Comparison of ENCODE assay signal across 25 cellular contexts in genomic region chr2:230842473-230842872, GRCh38. TPM values are rescaled to one million over a fixed set of nuclear protein-coding genes. Genes with fewer than 3 reads are reported as not detected.
DNase-seq lines count a peak whose midpoint lies in the region; ATAC-seq and TF ChIP-seq lines count a peak whose summit lies in the region.
"Had no signal": no experiment of that assay in that cellular context is flagged by ENCODE, and none has a peak within 500 bp of the region (broad histone marks: within the 10 kb centered on the region; RNA-seq: fewer than 3 reads in every experiment).

No MANE protein-coding gene starts in this region.

- H3K27ac Mint-ChIP-seq in osteocyte (ENCODE audit: unreplicated experiment): no peak overlapping the region
- H3K27ac Mint-ChIP-seq: activated CD8-positive, alpha-beta T cell treated with anti-CD3 and anti-CD28 coated beads for 36 hours; activated naive CD8-positive, alpha-beta T cell; dendritic cell treated with granulocyte-macrophage colony-stimulating factor and Interleukin-4, amounts not matched to agents 40 ng/mL and 50 ng/mL, for 4 days; endodermal cell; nephron progenitor cell; stimulated activated memory B cell treated with anti-CD40 and anti-IgM and Interleukin-4, amounts not matched to agents 10 μg/mL and 1 μg/mL and 100 μg/mL, for 72 hours had no signal

- no peaks in the 10 kb centered on the region for H3K36me3 Mint-ChIP-seq in osteocyte (ENCODE audit: unreplicated experiment)
- H3K36me3 Mint-ChIP-seq: stimulated activated memory B cell treated with anti-CD40 and anti-IgM and Interleukin-4, amounts not matched to agents 10 μg/mL and 1 μg/mL and 100 μg/mL, for 72 hours had no signal

- H3K4me3 Mint-ChIP-seq in osteocyte (ENCODE audit: unreplicated experiment): no peak overlapping the region
- H3K4me3 Mint-ChIP-seq: activated CD8-positive, alpha-beta T cell treated with anti-CD3 and anti-CD28 coated beads for 36 hours; activated naive CD8-positive, alpha-beta T cell; dendritic cell treated with granulocyte-macrophage colony-stimulating factor and Interleukin-4, amounts not matched to agents 40 ng/mL and 50 ng/mL, for 4 days; endodermal cell; nephron progenitor cell; stimulated activated memory B cell treated with anti-CD40 and anti-IgM and Interleukin-4, amounts not matched to agents 10 μg/mL and 1 μg/mL and 100 μg/mL, for 72 hours; T-helper 1 cell treated with Interleukin-12 subunit alpha and Interleukin-12 subunit beta and Interleukin-4 antibody, amounts not matched to agents 30 μg/mL and 1 μg/mL, for 36 hours had no signal

- H3K9me3 Mint-ChIP-seq in osteocyte (ENCODE audit: unreplicated experiment): peaks cover 5% of the 10 kb centered on the region

- TF ChIP-seq CTCF in fibroblast of mammary gland (conservative IDR thresholded peaks at IDR 0.05; ENCODE audit: control insufficient read depth, insufficient read depth, low read depth, low read length) (no peak), osteocyte (IDR thresholded peaks at IDR 0.05) (no peak)

- H3K27me3 Mint-ChIP-seq in osteocyte (ENCODE audit: unreplicated experiment): peaks cover 39% of the 10 kb centered on the region
- H3K27me3 Mint-ChIP-seq: activated naive CD8-positive, alpha-beta T cell had no signal

- ATAC-seq in HG03469 (IDR thresholded peaks at IDR 0.05; ENCODE audit: unreplicated experiment): no peak
- ATAC-seq: activated CD8-positive, alpha-beta T cell treated with anti-CD3 and anti-CD28 coated beads for 36 hours; stimulated activated memory B cell treated with anti-CD40 and anti-IgM and Interleukin-4, amounts not matched to agents 10 μg/mL and 1 μg/mL and 100 μg/mL, for 72 hours had no signal

- H3K4me3 ChIP-seq in fibroblast of mammary gland (ENCODE audit: control insufficient read depth, low read depth, low read length): no peak overlapping the region
- H3K4me3 ChIP-seq: right atrium auricular region, SK-N-MC had no signal

- DNase-seq in HT1080 (ENCODE audit: low read depth) (peak; percentile 65), NCI-H524 treated with DMSO at 0.1 percent for 48 hours (lab: John Stamatoyannopoulos, UW) (peak; percentile 23), fibroblast of mammary gland (ENCODE audit: low read depth) (peak; percentile 14), osteocyte (ENCODE audit: extremely low spot score, unreplicated experiment) (peak; percentile 25), MV-4-11 (lab: John Stamatoyannopoulos, UW) (no peak), activated gamma-delta T cell treated with Interleukin-2 at 50 U/mL for 16 hours (no peak)
- DNase-seq: activated CD4-positive, CD25-positive, alpha-beta regulatory T cell treated with anti-CD3 and anti-CD28 coated beads, Interleukin-2, amount 50 U/mL, for 72 hours; activated CD8-positive, alpha-beta T cell treated with anti-CD3 and anti-CD28 coated beads for 36 hours; activated T-cell treated with anti-CD3 and anti-CD28 coated beads for 4 hours; anterior cingulate cortex; endodermal cell; Kasumi-1; NCI-H1092 treated with DMSO at 0.1 percent for 48 hours; NCI-H187 treated with DMSO at 0.1 percent for 48 hours; nephron progenitor cell; stimulated activated CD4-positive, alpha-beta T cell treated with anti-CD3 and anti-CD28 coated beads, Interleukin-12 subunit alpha, Interleukin-12 subunit beta, amount 100 ng/mL, for 4 hours; stimulated activated CD4-positive, alpha-beta T cell treated with anti-CD3 and anti-CD28 coated beads, Interleukin-4, amount 100 ng/mL, for 4 hours; substantia nigra had no signal

- H3K4me1 Mint-ChIP-seq in osteocyte (ENCODE audit: unreplicated experiment): no peaks in the 10 kb centered on the region
- H3K4me1 Mint-ChIP-seq: endodermal cell, nephron progenitor cell had no signal

RNA-seq across cellular contexts. Expression of gene ITM2C, which starts 22.3 kb away (rescaled TPM):
- total RNA-seq in HT1080 (2014; rRNA removed; shearing (Covaris generic)): 32.6 and 39.4 TPM in 2 replicates
- 32.3 and 40.5 TPM in 2 replicates for polyA plus RNA-seq in HT1080 (2015; cell fraction: cytosol; rRNA removed)
- 34.8 and 38.8 TPM in 2 replicates for polyA plus RNA-seq in HT1080 (2015; cell fraction: nucleus; rRNA removed)
- total RNA-seq in osteocyte: 503 and 526 TPM in 2 replicates

Comparison
In these comparisons a context has a peak if more than half of its experiments do, and no peak if none do; other contexts are left out.
1. DNase-seq: peak in HT1080 (single experiment), NCI-H524 treated with DMSO at 0.1 percent for 48 hours (single experiment), fibroblast of mammary gland (single experiment) and osteocyte (single experiment); none in MV-4-11 (single experiment) and activated gamma-delta T cell treated with Interleukin-2 at 50 U/mL for 16 hours (single experiment).
2. RNA of gene ITM2C, which starts 22.3 kb away (total RNA-seq): 503 to 526 TPM in osteocyte; 32.6 to 39.4 TPM in HT1080; every median in the first group is over 10 times any median in the second.